In the genomic region with DNA sequence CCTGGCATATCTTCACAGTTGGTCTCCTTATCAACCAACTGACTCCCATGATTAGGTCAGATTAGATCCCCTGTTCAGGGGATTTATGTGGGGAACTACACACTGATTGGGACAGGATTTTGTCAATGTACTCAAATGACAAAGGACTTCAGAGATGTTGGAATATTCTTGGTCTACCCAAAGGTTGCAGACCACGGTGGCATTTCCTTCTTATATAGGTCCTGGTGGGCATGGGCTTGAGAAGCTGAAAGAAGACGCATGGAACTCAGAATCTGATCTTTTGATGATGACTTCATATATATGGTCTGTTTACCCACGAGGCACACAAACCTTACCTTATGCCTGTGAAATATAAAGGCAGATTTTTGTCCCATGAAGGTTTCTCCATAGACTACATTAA, we compare ENCODE assay signal across 36 cellular contexts. TPM values are rescaled to one million over a fixed set of nuclear protein-coding genes. Genes with fewer than 3 reads are reported as not detected.
DNase-seq lines count a peak whose midpoint lies in the region; ATAC-seq, FAIRE-seq and TF ChIP-seq lines count a peak whose summit lies in the region.
"Had no signal": no experiment of that assay in that cellular context is flagged by ENCODE, and none has a peak within 500 bp of the region (broad histone marks: within the 10 kb centered on the region; RNA-seq: fewer than 3 reads in every experiment).

No MANE protein-coding gene starts in this region.

- H3K27me3 ChIP-seq in HepG2 (ENCODE audit: control insufficient read depth in 1 of 2, insufficient read depth in 2 of 2, low read length in 2 of 2) = no peaks in the 10 kb centered on the region
- H3K27me3 ChIP-seq in right lobe of liver = no peaks in the 10 kb centered on the region
- H3K27me3 ChIP-seq in neuronal stem cell (ENCODE audit: control insufficient read depth in 3 of 3, insufficient read depth in 3 of 3, low read depth in 1 of 3, low read length in 3 of 3) = peaks cover 0 to 7% (median 0%) of the 10 kb centered on the region in 3 experiments
- H3K27me3 ChIP-seq in mesenchymal stem cell (ENCODE audit: control insufficient read depth in 1 of 2, insufficient read depth in 1 of 2, low read length in 2 of 2) = peaks cover 0 to 22% of the 10 kb centered on the region in 2 experiments
- H3K27me3 ChIP-seq: BE2C; BLaER1; BLaER1 treated with 17β-estradiol and CSF1 and Interleukin-3, amounts not matched to agents 10 nM and 100 nM had no signal

- in situ Hi-C loops in HepG2 (cut with HindIII; ENCODE audit: extremely low pct_ligation_motif_present, low pct_unique_long_range_greater_than_20kb) = no loop called here

- peaks cover 100% of the 10 kb centered on the region for H3K4me1 ChIP-seq in HepG2 (ENCODE audit: insufficient read depth, low read length)
- H3K4me1 ChIP-seq in right lobe of liver = peaks cover 0 to 54% (median 25%) of the 10 kb centered on the region in 4 donors
- peaks cover 0 to under 1% of the 10 kb centered on the region in 2 donors for H3K4me1 ChIP-seq in neuronal stem cell (ENCODE audit: control insufficient read depth in 2 of 2, insufficient read depth in 1 of 2, low read depth in 1 of 2, low read length in 2 of 2)
- no peaks in the 10 kb centered on the region for H3K4me1 ChIP-seq in mesenchymal stem cell (ENCODE audit: control insufficient read depth, insufficient read depth, low read depth, low read length)
- H3K4me1 ChIP-seq: BE2C had no signal

- no peak for TF ChIP-seq CTCF in HepG2 (CRISPR knock-in tag; IDR thresholded peaks at IDR 0.05)
- TF ChIP-seq CTCF in right lobe of liver (IDR thresholded peaks at IDR 0.05) = no peak

- H2AK5ac ChIP-seq in neuronal stem cell (ENCODE audit: low read depth, low read length) = no peak overlapping the region
- no peak overlapping the region for H2AK5ac ChIP-seq in mesenchymal stem cell (ENCODE audit: low read length, severe bottlenecking)

- peaks cover 30 to 75% of the 10 kb centered on the region in 2 experiments for H3K36me3 ChIP-seq in HepG2 (replicated peaks in 1 of 2; ENCODE audit: control insufficient read depth in 1 of 2, insufficient read depth in 2 of 2, low read length in 2 of 2)
- peaks cover 0 to 7% (median 0%) of the 10 kb centered on the region in 4 donors for H3K36me3 ChIP-seq in right lobe of liver
- no peaks in the 10 kb centered on the region for H3K36me3 ChIP-seq in neuronal stem cell (replicated peaks in 1 of 2; ENCODE audit: control insufficient read depth in 2 of 2, insufficient read depth in 2 of 2, low read length in 2 of 2)
- no peaks in the 10 kb centered on the region for H3K36me3 ChIP-seq in mesenchymal stem cell (ENCODE audit: control insufficient read depth in 1 of 2, insufficient read depth in 2 of 2, low read depth in 1 of 2, low read length in 2 of 2)
- H3K36me3 ChIP-seq: BE2C; BLaER1; BLaER1 treated with 17β-estradiol and CSF1 and Interleukin-3, amounts not matched to agents 10 nM and 100 nM had no signal

- no peak overlapping the region for H2AFZ ChIP-seq in HepG2 (ENCODE audit: low read length)
- no peak overlapping the region for H2AFZ ChIP-seq in neuronal stem cell (ENCODE audit: low read length)
- H2AFZ ChIP-seq in mesenchymal stem cell (ENCODE audit: low read depth, low read length) = no peak overlapping the region

- DNase-seq in HepG2 (ENCODE audit: low spot score) = no peak
- DNase-seq in right lobe of liver = no peak
- no peak for DNase-seq in neuronal stem cell (ENCODE audit: low spot score)
- no peak for DNase-seq in mesenchymal stem cell
- DNase-seq: 8988T; ACHN; AML-193; BE2C; C1 segment of cervical spinal cord; Caco-2; Calu3; CD4-positive, alpha-beta memory T cell; CD4-positive, alpha-beta T cell; CD4-positive, CD25-positive, alpha-beta regulatory T cell; CD8-positive, alpha-beta memory T cell; CD8-positive, alpha-beta T cell; COR-L47; DMS 273 treated with DMSO at 0.1 percent for 48 hours; DMS153; DMS53; DMS79; DMS79 treated with DMSO at 0.1 percent for 48 hours; DND-41; EL had no signal

- H2BK120ac ChIP-seq in neuronal stem cell (ENCODE audit: low read depth, low read length) (no peak overlapping the region), mesenchymal stem cell (ENCODE audit: low read depth, low read length) (no peak overlapping the region)

- H3K4me2 ChIP-seq in HepG2 (ENCODE audit: low read depth, low read length) = no peak overlapping the region
- no peak overlapping the region for H3K4me2 ChIP-seq in neuronal stem cell (ENCODE audit: insufficient read depth, low read length, poor library complexity, severe bottlenecking)
- H3K4me2 ChIP-seq in mesenchymal stem cell (ENCODE audit: low read length, poor library complexity, severe bottlenecking) = no peak overlapping the region
- H3K4me2 ChIP-seq: A549; BLaER1; BLaER1 treated with 17β-estradiol and CSF1 and Interleukin-3, amounts not matched to agents 10 nM and 100 nM had no signal

- no peak for TF ChIP-seq RAD21 in HepG2 (CRISPR knock-in tag; IDR thresholded peaks at IDR 0.05)

- POLR2A ChIA-PET in HepG2 (lab: Yijun Ruan, JAX) = interaction anchor here (5.7 kb wide), 1 partner anchor 13 kb away, joined by 43 read pairs; no protein-coding TSS in a partner anchor

- no peak overlapping the region for H2BK5ac ChIP-seq in neuronal stem cell (ENCODE audit: low read length)
- H2BK5ac ChIP-seq in mesenchymal stem cell (ENCODE audit: low read depth, low read length, poor library complexity, severe bottlenecking) = no peak overlapping the region

- H4K8ac ChIP-seq in neuronal stem cell (ENCODE audit: low read depth, low read length) = no peak overlapping the region
- H4K8ac ChIP-seq in mesenchymal stem cell (ENCODE audit: low read length) = no peak overlapping the region

- no peak overlapping the region for H2BK12ac ChIP-seq in neuronal stem cell (ENCODE audit: low read length)
- H2BK12ac ChIP-seq in mesenchymal stem cell (ENCODE audit: low read length in 2 of 2) = no peak overlapping the region

- TF ChIP-seq POLR2A in HepG2 (IDR thresholded peaks at IDR 0.05; ENCODE audit: insufficient read depth in 1 of 2, low read depth in 2 of 2, low read length in 2 of 2) (peak in 1 of 2 experiments; percentile 22; a peak in 1 of 4 replicates), right lobe of liver (IDR thresholded peaks at IDR 0.05) (no peak)

- TF ChIP-seq EP300 in HepG2 (IDR thresholded peaks at IDR 0.05; ENCODE audit: low read depth in 2 of 2, low read length in 2 of 2) (no peak), HepG2 (CRISPR knock-in tag; IDR thresholded peaks at IDR 0.05; ENCODE audit: borderline replicate concordance) (no peak)

- H3K14ac ChIP-seq in neuronal stem cell (ENCODE audit: low read length) = peak overlapping the region; percentile 5
- no peak overlapping the region for H3K14ac ChIP-seq in mesenchymal stem cell (ENCODE audit: low read length in 2 of 2)

- 94% methylated on average over 3 of the region's 3 CpGs for WGBS in HepG2 (ENCODE audit: low lambda C conversion rate)
- WGBS in right lobe of liver (ENCODE audit: insufficient coverage, low coverage, low lambda C conversion rate, missing lambda C conversion rate) = 86% methylated on average over 3 of the region's 3 CpGs
- WGBS in neuronal stem cell (ENCODE audit: extremely low coverage in 2 of 2, insufficient read length in 2 of 2, insufficient replicate concordance in 1 of 2), 2 donors = no CpG with 5 or more reads among the region's 3 CpGs
- WGBS in mesenchymal stem cell = 100% methylated on average over 2 of the region's 3 CpGs

- H3K9ac ChIP-seq in HepG2 (ENCODE audit: insufficient read depth, low read depth, low read length) (no peak overlapping the region), neuronal stem cell (ENCODE audit: low read depth, low read length, poor library complexity) (no peak overlapping the region), mesenchymal stem cell (ENCODE audit: low read length) (no peak overlapping the region)
- H3K9ac ChIP-seq: BLaER1; BLaER1 treated with 17β-estradiol and CSF1 and Interleukin-3, amounts not matched to agents 10 nM and 100 nM had no signal

- H3K79me1 ChIP-seq in neuronal stem cell (ENCODE audit: low read depth, low read length) (no peaks in the 10 kb centered on the region), mesenchymal stem cell (replicated peaks; ENCODE audit: low read length, poor library complexity, severe bottlenecking) (no peaks in the 10 kb centered on the region)

- H2BK15ac ChIP-seq in neuronal stem cell (ENCODE audit: low read length) (no peak overlapping the region), mesenchymal stem cell (ENCODE audit: low read depth, poor library complexity, severe bottlenecking) (no peak overlapping the region)

- peaks cover 49% of the 10 kb centered on the region for H4K20me1 ChIP-seq in HepG2 (ENCODE audit: insufficient read depth, low read length)
- H4K20me1 ChIP-seq: BLaER1; BLaER1 treated with 17β-estradiol and CSF1 and Interleukin-3, amounts not matched to agents 10 nM and 100 nM had no signal

- H3K27ac ChIP-seq in HepG2 (ENCODE audit: extremely low read length, insufficient read depth, low read length) (peak overlapping the region; percentile 86), right lobe of liver (peak overlapping the region in 1 of 3 donors; percentile 3), neuronal stem cell (replicated peaks; ENCODE audit: low read length) (no peak overlapping the region), mesenchymal stem cell (ENCODE audit: low read length, poor library complexity, severe bottlenecking) (no peak overlapping the region)
- H3K27ac ChIP-seq: 22Rv1; A549; BLaER1; BLaER1 treated with 17β-estradiol and CSF1 and Interleukin-3, amounts not matched to agents 10 nM and 100 nM; C4-2B had no signal

- no TSS peak for BruUV-seq in HepG2 (replicated peaks; lab: Mats Ljungman, UMichigan)

- H3K4ac ChIP-seq in neuronal stem cell (ENCODE audit: low read length) (no peak overlapping the region), mesenchymal stem cell (ENCODE audit: low read depth in 1 of 2, low read length in 2 of 2) (no peak overlapping the region)

- H3K79me2 ChIP-seq in HepG2 (ENCODE audit: insufficient read depth, low read length) = peaks cover 100% of the 10 kb centered on the region

- intact Hi-C loops in HepG2 (cut with micrococcal nuclease; ENCODE audit: unreplicated experiment) (no loop called here), right lobe of liver (cut with DNase I) (no loop called here)

- H3K23ac ChIP-seq in neuronal stem cell (ENCODE audit: low read depth, low read length, poor library complexity) (no peak overlapping the region), mesenchymal stem cell (ENCODE audit: low read length in 2 of 2) (no peak overlapping the region)

- FAIRE-seq in HepG2 (lab: Jason Lieb, UNC) = no peak
- FAIRE-seq: A204.1, A549, D721Med had no signal

- H3K9me3 ChIP-seq in HepG2 (ENCODE audit: low read length) (no peaks in the 10 kb centered on the region), right lobe of liver (no peaks in the 10 kb centered on the region), neuronal stem cell (replicated peaks in 1 of 2; ENCODE audit: control insufficient read depth in 2 of 2, insufficient read depth in 1 of 2, low read depth in 1 of 2, low read length in 2 of 2) (no peaks in the 10 kb centered on the region), mesenchymal stem cell (ENCODE audit: control insufficient read depth, low read length) (no peaks in the 10 kb centered on the region)
- H3K9me3 ChIP-seq: A549; BE2C; BLaER1; BLaER1 treated with 17β-estradiol and CSF1 and Interleukin-3, amounts not matched to agents 10 nM and 100 nM; Caco-2 had no signal

- ATAC-seq in HepG2 = no peak
- no peak for ATAC-seq in right lobe of liver
- ATAC-seq: A549; CD8-positive, alpha-beta T cell had no signal

- no peak overlapping the region for H3K18ac ChIP-seq in neuronal stem cell (ENCODE audit: low read length)
- H3K18ac ChIP-seq in mesenchymal stem cell (ENCODE audit: low read depth in 1 of 2, low read length in 2 of 2) = no peak overlapping the region

- no peak overlapping the region for H4K91ac ChIP-seq in neuronal stem cell (ENCODE audit: low read depth, low read length, poor library complexity)
- no peak overlapping the region for H4K91ac ChIP-seq in mesenchymal stem cell (ENCODE audit: low read length)

- H3K4me3 ChIP-seq in HepG2 (replicated peaks in 1 of 3; ENCODE audit: insufficient read depth in 1 of 3, low read depth in 2 of 3, low read length in 3 of 3) (no peak overlapping the region), right lobe of liver (no peak overlapping the region), neuronal stem cell (ENCODE audit: low read length in 2 of 2) (no peak overlapping the region), mesenchymal stem cell (ENCODE audit: insufficient read depth in 1 of 2, low read depth in 1 of 2, low read length in 2 of 2) (no peak overlapping the region)
- H3K4me3 ChIP-seq: A549; BLaER1; BLaER1 treated with 17β-estradiol and CSF1 and Interleukin-3, amounts not matched to agents 10 nM and 100 nM had no signal

- CTCF ChIA-PET in HepG2 (lab: Yijun Ruan, JAX; ENCODE audit: low intra/inter-chr PET ratio, low total read pairs) = no interaction called here

RNA-seq across cellular contexts. Expression of a gene that starts 33.4 kb away (rescaled TPM):
- total RNA-seq in HepG2 (2016; rRNA removed; fragmentation: Illumina TruSeq; extraction: Trizol) (197 and 202 TPM in 2 replicates), right lobe of liver (10 to 100 TPM; 16.4 to 96.9 (median 42.6) TPM)
- 34.5 and 39.5 TPM in 2 replicates for total RNA-seq in HepG2 (2016; cell fraction: cytosol; rRNA removed; fragmentation: Illumina TruSeq; extraction: Trizol; ENCODE audit: low read depth)
- total RNA-seq in HepG2 (2016; cell fraction: insoluble cytoplasmic fraction; rRNA removed; fragmentation: Illumina TruSeq; extraction: Trizol) = 175 and 198 TPM in 2 replicates
- total RNA-seq in HepG2 (2016; cell fraction: membrane; rRNA removed; fragmentation: Illumina TruSeq; extraction: Trizol) = 156 and 157 TPM in 2 replicates
- total RNA-seq in HepG2 (2016; cell fraction: nucleus; rRNA removed; fragmentation: Illumina TruSeq; extraction: Trizol) = 187 and 216 TPM in 2 replicates
- 346 and 353 TPM in 2 replicates for polyA plus RNA-seq in HepG2 (2011; rRNA removed)
- polyA plus RNA-seq in HepG2 (2011; cell fraction: cytosol; rRNA removed) = 266 and 275 TPM in 2 replicates
- polyA plus RNA-seq in HepG2 (2011; cell fraction: nucleus; rRNA removed) = 442 and 465 TPM in 2 replicates
- 217 and 233 TPM in 2 replicates for polyA plus RNA-seq in HepG2 (2012)
- 21.4 and 26.2 TPM in 2 replicates for polyA plus RNA-seq in HepG2 (2016; cell fraction: cytosol; fragmentation: Illumina TruSeq; extraction: Trizol; ENCODE audit: low read depth)
- 217 and 237 TPM in 2 replicates for polyA plus RNA-seq in HepG2 (2016; cell fraction: insoluble cytoplasmic fraction; fragmentation: Illumina TruSeq; extraction: Trizol; ENCODE audit: low read depth)
- polyA plus RNA-seq in HepG2 (2016; cell fraction: membrane; fragmentation: Illumina TruSeq; extraction: Trizol; ENCODE audit: low read depth) = 106 and 107 TPM in 2 replicates
- 258 and 265 TPM in 2 replicates for polyA plus RNA-seq in HepG2 (2016; cell fraction: nucleus; fragmentation: Illumina TruSeq; extraction: Trizol; ENCODE audit: insufficient read depth, low read depth)
- polyA minus RNA-seq in HepG2 (2011; rRNA and poly(A)+ RNA removed; ENCODE audit: low replicate concordance) = 1.0 and 1,188 TPM in 2 replicates
- polyA minus RNA-seq in HepG2 (2011; cell fraction: cytosol; rRNA and poly(A)+ RNA removed) = 240 and 275 TPM in 2 replicates
- 508 and 622 TPM in 2 replicates for polyA minus RNA-seq in HepG2 (2011; cell fraction: nucleus; rRNA and poly(A)+ RNA removed)
- polyA plus RNA-seq in neuronal stem cell (2013, experiment 1 of 2) = 0.10 TPM
- polyA plus RNA-seq in neuronal stem cell (2013, experiment 2 of 2) = 0.11 TPM
- polyA plus RNA-seq in mesenchymal stem cell (2013, experiment 1 of 2) = not detected
- not detected for polyA plus RNA-seq in mesenchymal stem cell (2013, experiment 2 of 2)
- total RNA-seq: A172, B cell had no signal
- polyA plus RNA-seq: AG04450, BJ, CD14-positive monocyte had no signal
